16 cellular contexts compared by ENCODE assay signal in genomic region chr10:103254538-103255325, GRCh38. TPM values are rescaled to one million over a fixed set of nuclear protein-coding genes. Genes with fewer than 3 reads are reported as not detected.
DNase-seq lines count a peak whose midpoint lies in the region; ATAC-seq, FAIRE-seq and TF ChIP-seq lines count a peak whose summit lies in the region.
"Had no signal": no experiment of that assay in that cellular context is flagged by ENCODE, and none has a peak within 500 bp of the region (broad histone marks: within the 10 kb centered on the region; RNA-seq: fewer than 3 reads in every experiment).

No MANE protein-coding gene starts in this region.

- TF ChIP-seq CTCF in HepG2 (CRISPR knock-in tag; IDR thresholded peaks at IDR 0.05), result no peak
- no peak for TF ChIP-seq CTCF in right lobe of liver (IDR thresholded peaks at IDR 0.05)
- no peak for TF ChIP-seq CTCF in PC-9 (conservative IDR thresholded peaks at IDR 0.05)

- H4K20me1 ChIP-seq in HepG2 (ENCODE audit: insufficient read depth, low read length), result no peaks in the 10 kb centered on the region
- no peaks in the 10 kb centered on the region for H4K20me1 ChIP-seq in PC-9 (ENCODE audit: insufficient read depth)

- 23% methylated on average over 4 of the region's 4 CpGs for WGBS in HepG2 (ENCODE audit: low lambda C conversion rate)
- 59% methylated on average over 4 of the region's 4 CpGs for WGBS in right lobe of liver (ENCODE audit: insufficient coverage, low coverage, low lambda C conversion rate, missing lambda C conversion rate)

- H3K27me3 ChIP-seq in HepG2 (ENCODE audit: control insufficient read depth in 1 of 2, insufficient read depth in 2 of 2, low read length in 2 of 2) (no peaks in the 10 kb centered on the region), right lobe of liver (no peaks in the 10 kb centered on the region), PC-9 (ENCODE audit: insufficient read depth, low read depth) (no peaks in the 10 kb centered on the region)

- H3K4me2 ChIP-seq in HepG2 (ENCODE audit: low read depth, low read length), result no peak overlapping the region
- 0 out of 2 replicates have a peak overlapping the region, but pooled peaks have one; percentile 38 for H3K4me2 ChIP-seq in PC-9

- no peak overlapping the region for H3K27ac ChIP-seq in HepG2 (ENCODE audit: extremely low read length, insufficient read depth, low read length)
- H3K27ac ChIP-seq in right lobe of liver, result no peak overlapping the region
- H3K27ac ChIP-seq in PC-9, result no peak overlapping the region
- H3K27ac ChIP-seq: coronary artery had no signal

- no peaks in the 10 kb centered on the region for H3F3A ChIP-seq in PC-9 (ENCODE audit: insufficient read depth, low read depth)

- BruUV-seq in HepG2 (replicated peaks; lab: Mats Ljungman, UMichigan), result no TSS peak
- BruUV-seq in PC-9 (replicated peaks; lab: Mats Ljungman, UMichigan), result no TSS peak

- TF ChIP-seq EP300 in HepG2 (IDR thresholded peaks at IDR 0.05; ENCODE audit: low read depth in 2 of 2, low read length in 2 of 2), result no peak
- TF ChIP-seq EP300 in HepG2 (CRISPR knock-in tag; IDR thresholded peaks at IDR 0.05; ENCODE audit: borderline replicate concordance), result no peak

- H3K79me2 ChIP-seq in HepG2 (ENCODE audit: insufficient read depth, low read length) (no peaks in the 10 kb centered on the region), PC-9 (ENCODE audit: low read depth) (no peaks in the 10 kb centered on the region)

- CTCF ChIA-PET in HepG2 (lab: Yijun Ruan, JAX; ENCODE audit: low intra/inter-chr PET ratio, low total read pairs), result no interaction called here
- CTCF ChIA-PET in PC-9 (lab: Charles Lee), result interaction anchor here (0.5 kb wide), 1 partner anchor 31 kb away, joined by 4 read pairs; no protein-coding TSS in a partner anchor

- intact Hi-C loops in HepG2 (cut with micrococcal nuclease; ENCODE audit: unreplicated experiment) (no loop called here), right lobe of liver (cut with DNase I) (no loop called here), PC-9 (cut with micrococcal nuclease; ENCODE audit: unreplicated experiment) (no loop called here)

- no peaks in the 10 kb centered on the region for H3K9me2 ChIP-seq in PC-9 (ENCODE audit: insufficient read depth)

- in situ Hi-C loops in HepG2 (cut with HindIII; ENCODE audit: extremely low pct_ligation_motif_present, low pct_unique_long_range_greater_than_20kb), result no loop called here

- H3K9me3 ChIP-seq in HepG2 (ENCODE audit: low read length) (peaks cover 5% of the 10 kb centered on the region; the same call in 1 of the 2 replicates), right lobe of liver (no peaks in the 10 kb centered on the region), PC-9 (ENCODE audit: insufficient read depth, low read depth) (no peaks in the 10 kb centered on the region; the same call in 1 of the 2 replicates)

- no peak for TF ChIP-seq POLR2A in HepG2 (IDR thresholded peaks at IDR 0.05; ENCODE audit: insufficient read depth in 1 of 2, low read depth in 2 of 2, low read length in 2 of 2)
- TF ChIP-seq POLR2A in right lobe of liver (IDR thresholded peaks at IDR 0.05), result no peak

- no peak for FAIRE-seq in HepG2 (lab: Jason Lieb, UNC)

- no peak for ATAC-seq in HepG2
- ATAC-seq in right lobe of liver, result no peak
- ATAC-seq in stimulated activated naive CD8-positive, alpha-beta T cell treated with anti-CD3 and anti-CD28 coated beads, Interleukin-15, Interleukin-2, amounts not matched to agents 100 U/mL and 50 U/mL, for 24 hours, result peak; percentile 52
- no peak for ATAC-seq in HG02588 (IDR thresholded peaks at IDR 0.05; ENCODE audit: unreplicated experiment)

- H3K36me3 ChIP-seq in HepG2 (replicated peaks in 1 of 2; ENCODE audit: control insufficient read depth in 1 of 2, insufficient read depth in 2 of 2, low read length in 2 of 2), result no peaks in the 10 kb centered on the region
- H3K36me3 ChIP-seq in right lobe of liver, result no peaks in the 10 kb centered on the region
- H3K36me3 ChIP-seq in PC-9 (ENCODE audit: low read depth), result no peaks in the 10 kb centered on the region

- no peak overlapping the region for H3K9ac ChIP-seq in HepG2 (ENCODE audit: insufficient read depth, low read depth, low read length)

- DNase-seq in HepG2 (ENCODE audit: low spot score) (no peak), right lobe of liver (no peak), PC-9 (peak in 1 of 2 experiments; percentile 63), dedifferentiated amniotic fluid mesenchymal stem cell (ENCODE audit: extremely low spot score) (peak; percentile 30), activated gamma-delta T cell (lab: John Stamatoyannopoulos, UW) (no peak), NCI-H526 treated with DMSO at 0.1 percent for 48 hours (lab: John Stamatoyannopoulos, UW) (no peak)
- no peak for DNase-seq in stimulated activated naive CD8-positive, alpha-beta T cell treated with anti-CD3 and anti-CD28 coated beads, Interleukin-15, Interleukin-2, amounts not matched to agents 100 U/mL and 50 U/mL, for 24 hours
- DNase-seq: AML-193, DMS 273 treated with DMSO at 0.1 percent for 48 hours, immature natural killer cell, Karpas-422, naive B cell, T-helper 9 cell had no signal

- TF ChIP-seq RAD21 in HepG2 (CRISPR knock-in tag; IDR thresholded peaks at IDR 0.05), result no peak

- H3K4me1 ChIP-seq in HepG2 (ENCODE audit: insufficient read depth, low read length) (peaks cover 4% of the 10 kb centered on the region), right lobe of liver (no peaks in the 10 kb centered on the region), PC-9 (replicated peaks; ENCODE audit: insufficient read depth) (peaks cover 6% of the 10 kb centered on the region)

- H3K4me3 ChIP-seq in HepG2 (replicated peaks in 1 of 3; ENCODE audit: insufficient read depth in 1 of 3, low read depth in 2 of 3, low read length in 3 of 3), result no peak overlapping the region
- no peak overlapping the region for H3K4me3 ChIP-seq in right lobe of liver
- H3K4me3 ChIP-seq in PC-9, result no peak overlapping the region
- H3K4me3 ChIP-seq: coronary artery had no signal

- POLR2A ChIA-PET in HepG2 (lab: Yijun Ruan, JAX) (no interaction called here), PC-9 (lab: Charles Lee; ENCODE audit: unreplicated experiment) (interaction anchor here (0.6 to 1.1 kb wide), 5 partner anchors 13 to 132 kb away, joined by 3 to 27 read pairs (median 16); no protein-coding TSS in a partner anchor)

- H2AFZ ChIP-seq in HepG2 (ENCODE audit: low read length) (no peak overlapping the region), PC-9 (no peak overlapping the region)

RNA-seq across cellular contexts. Expression of gene RPEL1, which starts 9.0 kb away (rescaled TPM):
- 0.04 and 0.10 TPM in 2 replicates for total RNA-seq in HepG2 (2016; rRNA removed; fragmentation: Illumina TruSeq; extraction: Trizol)
- not detected in 2 replicates for total RNA-seq in HepG2 (2016; cell fraction: cytosol; rRNA removed; fragmentation: Illumina TruSeq; extraction: Trizol; ENCODE audit: low read depth)
- 0.04 TPM in 1 of 2 replicates, not detected in the other for total RNA-seq in HepG2 (2016; cell fraction: insoluble cytoplasmic fraction; rRNA removed; fragmentation: Illumina TruSeq; extraction: Trizol)
- total RNA-seq in HepG2 (2016; cell fraction: membrane; rRNA removed; fragmentation: Illumina TruSeq; extraction: Trizol), result not detected in 2 replicates
- not detected in 2 replicates for total RNA-seq in HepG2 (2016; cell fraction: nucleus; rRNA removed; fragmentation: Illumina TruSeq; extraction: Trizol)
- 0.07 and 0.10 TPM in 2 replicates for polyA plus RNA-seq in HepG2 (2011; rRNA removed)
- 0.10 and 0.23 TPM in 2 replicates for polyA plus RNA-seq in HepG2 (2011; cell fraction: cytosol; rRNA removed)
- polyA plus RNA-seq in HepG2 (2011; cell fraction: nucleus; rRNA removed), result 0.10 and 0.14 TPM in 2 replicates
- polyA plus RNA-seq in HepG2 (2012), result 0.20 and 0.24 TPM in 2 replicates
- not detected in 2 replicates for polyA plus RNA-seq in HepG2 (2016; cell fraction: cytosol; fragmentation: Illumina TruSeq; extraction: Trizol; ENCODE audit: low read depth)
- 0.19 TPM in 1 of 2 replicates, not detected in the other for polyA plus RNA-seq in HepG2 (2016; cell fraction: insoluble cytoplasmic fraction; fragmentation: Illumina TruSeq; extraction: Trizol; ENCODE audit: low read depth)
- not detected in 2 replicates for polyA plus RNA-seq in HepG2 (2016; cell fraction: membrane; fragmentation: Illumina TruSeq; extraction: Trizol; ENCODE audit: low read depth)
- not detected in 2 replicates for polyA plus RNA-seq in HepG2 (2016; cell fraction: nucleus; fragmentation: Illumina TruSeq; extraction: Trizol; ENCODE audit: insufficient read depth, low read depth)
- polyA minus RNA-seq in HepG2 (2011; rRNA and poly(A)+ RNA removed; ENCODE audit: low replicate concordance), result 0.20 and 0.37 TPM in 2 replicates
- polyA minus RNA-seq in HepG2 (2011; cell fraction: cytosol; rRNA and poly(A)+ RNA removed), result not detected in 2 replicates
- not detected in 2 replicates for polyA minus RNA-seq in HepG2 (2011; cell fraction: nucleus; rRNA and poly(A)+ RNA removed)
- not detected for total RNA-seq in right lobe of liver
- total RNA-seq in PC-9 (2021), result not detected in 2 replicates
- polyA plus RNA-seq: adipose tissue, immature natural killer cell had no signal

RNA-seq across cellular contexts. Expression of gene INA, which starts 22.2 kb away (rescaled TPM):
- total RNA-seq in HepG2 (2016; rRNA removed; fragmentation: Illumina TruSeq; extraction: Trizol) (0.04 TPM in 1 of 2 replicates, not detected in the other), right lobe of liver (not detected), PC-9 (2021) (20.4 and 20.9 TPM in 2 replicates)
- not detected in 2 replicates for total RNA-seq in HepG2 (2016; cell fraction: cytosol; rRNA removed; fragmentation: Illumina TruSeq; extraction: Trizol; ENCODE audit: low read depth)
- total RNA-seq in HepG2 (2016; cell fraction: insoluble cytoplasmic fraction; rRNA removed; fragmentation: Illumina TruSeq; extraction: Trizol), result 0.06 TPM in 1 of 2 replicates, not detected in the other
- total RNA-seq in HepG2 (2016; cell fraction: membrane; rRNA removed; fragmentation: Illumina TruSeq; extraction: Trizol), result not detected in 2 replicates
- not detected in 2 replicates for total RNA-seq in HepG2 (2016; cell fraction: nucleus; rRNA removed; fragmentation: Illumina TruSeq; extraction: Trizol)
- polyA plus RNA-seq in HepG2 (2011; rRNA removed), result 0.05 and 0.13 TPM in 2 replicates
- polyA plus RNA-seq in HepG2 (2011; cell fraction: cytosol; rRNA removed), result 0.03 and 0.09 TPM in 2 replicates
- 0.08 TPM in 1 of 2 replicates, not detected in the other for polyA plus RNA-seq in HepG2 (2011; cell fraction: nucleus; rRNA removed)
- polyA plus RNA-seq in HepG2 (2012), result not detected in 2 replicates
- polyA plus RNA-seq in HepG2 (2016; cell fraction: cytosol; fragmentation: Illumina TruSeq; extraction: Trizol; ENCODE audit: low read depth), result not detected in 2 replicates
- 0.07 TPM in 1 of 2 replicates, not detected in the other for polyA plus RNA-seq in HepG2 (2016; cell fraction: insoluble cytoplasmic fraction; fragmentation: Illumina TruSeq; extraction: Trizol; ENCODE audit: low read depth)
- not detected in 2 replicates for polyA plus RNA-seq in HepG2 (2016; cell fraction: membrane; fragmentation: Illumina TruSeq; extraction: Trizol; ENCODE audit: low read depth)
- polyA plus RNA-seq in HepG2 (2016; cell fraction: nucleus; fragmentation: Illumina TruSeq; extraction: Trizol; ENCODE audit: insufficient read depth, low read depth), result not detected in 2 replicates
- 0.04 and 0.07 TPM in 2 replicates for polyA minus RNA-seq in HepG2 (2011; rRNA and poly(A)+ RNA removed; ENCODE audit: low replicate concordance)
- not detected in 2 replicates for polyA minus RNA-seq in HepG2 (2011; cell fraction: cytosol; rRNA and poly(A)+ RNA removed)
- not detected in 2 replicates for polyA minus RNA-seq in HepG2 (2011; cell fraction: nucleus; rRNA and poly(A)+ RNA removed)
- polyA plus RNA-seq: immature natural killer cell had no signal

Comparison
In these comparisons a context has a peak if more than half of its experiments do, and no peak if none do; other contexts are left out.
1. RNA of gene INA, which starts 22.2 kb away (total RNA-seq): 20.4 to 20.9 TPM in PC-9; 0.04 to 0.06 TPM in HepG2 and not detected in right lobe of liver; every median in the first group is over 10 times any median in the second.